Comparison of ENCODE assay signal across 21 cellular contexts in the genomic region with DNA sequence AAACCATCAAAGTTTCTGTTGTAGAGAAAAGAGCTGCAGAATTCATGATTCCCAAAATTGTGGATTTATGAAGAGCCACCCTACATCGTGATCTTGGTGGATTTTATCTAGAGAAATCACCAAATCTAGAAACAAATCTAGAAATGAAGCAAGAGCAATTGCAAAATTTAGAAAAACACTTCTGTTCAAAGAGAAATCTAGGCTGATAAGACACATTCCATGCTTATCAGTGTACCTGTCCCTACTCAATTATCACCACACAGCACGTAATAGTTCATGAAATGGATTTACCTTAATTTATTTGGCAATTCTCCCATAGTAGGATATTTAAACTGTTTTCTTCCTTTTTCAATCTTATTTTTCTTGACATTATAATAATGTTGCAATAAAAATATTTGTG.
"Had no signal": no experiment of that assay in that cellular context is flagged by ENCODE, and none has a peak within 500 bp of the region (broad histone marks: within the 10 kb centered on the region; RNA-seq: fewer than 3 reads in every experiment).

No MANE protein-coding gene starts in this region.

- ATAC-seq: K562 had no signal

- H3K27me3 Mint-ChIP-seq: IgD-negative memory B cell had no signal

- H3K4me3 ChIP-seq: K562, SJSA1, SK-N-MC had no signal

- H3K9me3 ChIP-seq: SJSA1 had no signal

- H3K27me3 ChIP-seq: SJSA1 had no signal

- H3K4me3 Mint-ChIP-seq: IgD-negative memory B cell had no signal

- H3K36me3 ChIP-seq: SJSA1 had no signal

- DNase-seq: Kasumi-1, MM.1S, NCI-H1092 treated with DMSO at 0.1 percent for 48 hours, NCI-H1436, NCI-H187, NCI-H2029, NCI-H2081 treated with DMSO at 0.1 percent for 48 hours, NCI-H2171, NCI-H226, NCI-H446, NCI-H510A, NCI-H524 treated with DMSO at 0.1 percent for 48 hours, NCI-H69, NCI-H774, Right ventricle myocardium superior, RPMI8226, SIG-M5 had no signal

- H3K4me1 ChIP-seq: SJSA1 had no signal

- H3K27ac Mint-ChIP-seq: IgD-negative memory B cell had no signal
